23 cellular contexts compared by ENCODE assay signal in genomic region chr10:84395581-84395980, GRCh38.
"Had no signal": no experiment of that assay in that cellular context is flagged by ENCODE, and none has a peak within 500 bp of the region (broad histone marks: within the 10 kb centered on the region; RNA-seq: fewer than 3 reads in every experiment).

No MANE protein-coding gene starts in this region.

- H3K4me3 ChIP-seq: adrenal gland, smooth muscle cell, testis, vagina had no signal

- H3K9me3 ChIP-seq: adrenal gland, testis, vagina had no signal

- ATAC-seq: activated T-cell treated with anti-CD3 and anti-CD28 coated beads, Interleukin-2, amount 50 U/mL, for 4 hours; foreskin keratinocyte; sciatic nerve had no signal

- H3K27ac ChIP-seq: adrenal gland, foreskin keratinocyte, testis, vagina had no signal

- H3K4me1 Mint-ChIP-seq: neural crest cell had no signal

- DNase-seq: activated B cell treated with CpG ODN at 0.5 μM for 24 hours; activated CD4-positive, alpha-beta T cell treated with anti-CD3 and anti-CD28 coated beads for 4 hours; activated CD4-positive, alpha-beta T cell treated with anti-CD3 and anti-CD28 coated beads, Interleukin-2, amount 50 U/mL, for 48 hours; activated CD8-positive, alpha-beta memory T cell treated with anti-CD3 and anti-CD28 coated beads, Interleukin-2, amount 50 U/mL, for 48 hours; activated naive CD4-positive, alpha-beta T cell; activated T-cell treated with anti-CD3 and anti-CD28 coated beads, Interleukin-2, amount 50 U/mL, for 4 hours; adrenal gland; hippocampal formation; mesenchymal stem cell; stimulated activated CD4-positive, alpha-beta T cell treated with anti-CD3 and anti-CD28 coated beads, Interleukin-15, amount 100 ng/mL, for 24 hours; stimulated activated CD4-positive, alpha-beta T cell treated with anti-CD3 and anti-CD28 coated beads, Interleukin-2, amount 100 ng/mL, for 48 hours; stimulated activated naive CD4-positive, alpha-beta T cell; T-helper 1 cell; T-helper 9 cell; testis; trophoblast cell had no signal

- H3K27me3 ChIP-seq: adrenal gland, foreskin keratinocyte, testis, vagina had no signal

- H3K27ac Mint-ChIP-seq: activated B cell treated with CpG ODN at 0.5 μM for 24 hours; activated naive CD8-positive, alpha-beta T cell; activated T-helper 2 cell treated with anti-CD3 and anti-CD28 coated beads, Interferon-gamma antibody, Interleukin-2, Interleukin-4, amounts not matched to agents 10 μg/mL and 5 μg/mL and 100 μg/mL, durations not matched to agents 14 hours and 24 hours and 36 hours had no signal

- H3K27me3 Mint-ChIP-seq: activated B cell treated with CpG ODN at 0.5 μM for 24 hours; activated naive CD8-positive, alpha-beta T cell had no signal

- H3K4me3 Mint-ChIP-seq: activated B cell treated with CpG ODN at 0.5 μM for 24 hours; activated naive CD8-positive, alpha-beta T cell; activated T-cell treated with anti-CD3 and anti-CD28 coated beads, Interleukin-2, amount 50 U/mL, for 4 hours; neural crest cell had no signal

- H3K4me1 ChIP-seq: foreskin keratinocyte, testis had no signal

- H3K36me3 ChIP-seq: adrenal gland, vagina had no signal
